9 cellular contexts compared by ENCODE assay signal in genomic region chr10:104614245-104614831, GRCh38. TPM values are rescaled to one million over a fixed set of nuclear protein-coding genes. Genes with fewer than 3 reads are reported as not detected.
DNase-seq lines count a peak whose midpoint lies in the region; ATAC-seq and TF ChIP-seq lines count a peak whose summit lies in the region.
"Had no signal": no experiment of that assay in that cellular context is flagged by ENCODE, and none has a peak within 500 bp of the region (broad histone marks: within the 10 kb centered on the region; RNA-seq: fewer than 3 reads in every experiment).

No MANE protein-coding gene starts in this region.

- DNase-seq in HL-60 (ENCODE audit: low read depth in 1 of 2, low spot score in 1 of 2) (peak in 1 of 2 experiments; percentile 25), kidney epithelial cell (ENCODE audit: low read depth) (no peak), dorsolateral prefrontal cortex (no peak), omental fat pad (ENCODE audit: low spot score) (no peak)
- peak; percentile 65 for DNase-seq in activated CD4-positive, alpha-beta T cell treated with anti-CD3 and anti-CD28 coated beads for 48 hours
- no peak for DNase-seq in effector CD4-positive, alpha-beta T cell

- H3K4me3 ChIP-seq in HL-60 (replicated peaks; ENCODE audit: insufficient read depth, low read length) (no peak overlapping the region), kidney epithelial cell (ENCODE audit: low read depth, low read length) (no peak overlapping the region), dorsolateral prefrontal cortex (no peak overlapping the region)

- intact Hi-C loops in dorsolateral prefrontal cortex (cut with DNase I), result no loop called here

- peak; percentile 88 for ATAC-seq in GM18519 (IDR thresholded peaks at IDR 0.05; ENCODE audit: low FRiP score, unreplicated experiment)
- no peak for ATAC-seq in omental fat pad (ENCODE audit: low FRiP score)
- ATAC-seq: left colon had no signal

- H3K27me3 ChIP-seq in HL-60 (ENCODE audit: insufficient read depth, poor library complexity, severe bottlenecking), result no peaks in the 10 kb centered on the region
- H3K27me3 ChIP-seq in kidney epithelial cell (ENCODE audit: control insufficient read depth, insufficient read depth, low read length), result no peaks in the 10 kb centered on the region
- H3K27me3 ChIP-seq in dorsolateral prefrontal cortex, result peaks cover 0 to 7% (median 0%) of the 10 kb centered on the region in 45 donors

- H3K27ac ChIP-seq in C4-2B, result no peak overlapping the region
- no peak overlapping the region for H3K27ac ChIP-seq in HL-60 (replicated peaks)
- H3K27ac ChIP-seq in dorsolateral prefrontal cortex, result no peak overlapping the region

- no peaks in the 10 kb centered on the region for H3K36me3 ChIP-seq in kidney epithelial cell (ENCODE audit: control insufficient read depth, insufficient read depth, low read length)

- TF ChIP-seq CTCF in C4-2B (conservative IDR thresholded peaks at IDR 0.05) (peak; percentile 90), HL-60 (IDR thresholded peaks at IDR 0.05; ENCODE audit: insufficient read depth, low read length) (peak; percentile 38), kidney epithelial cell (IDR thresholded peaks at IDR 0.05; ENCODE audit: insufficient read depth, low read length, poor library complexity, severe bottlenecking) (peak; percentile 63), dorsolateral prefrontal cortex (IDR thresholded peaks at IDR 0.05 in 54 of 56, conservative IDR thresholded peaks at IDR 0.05 in 2 of 56; ENCODE audit: low read depth in 1 of 56, partially characterized antibody in 56 of 56) (peak in 25 of 56 donors; percentile 11 to 40 (median 22)), omental fat pad (IDR thresholded peaks at IDR 0.05) (no peak)

RNA-seq across cellular contexts. Expression of gene SORCS3, which starts 26.8 kb away (rescaled TPM):
- total RNA-seq in kidney epithelial cell (0.96 and 1.2 TPM in 2 replicates), dorsolateral prefrontal cortex (10 to 100 TPM in 110 of 120 experiments, 1 to 10 TPM in 10; 7.0 to 23.3 (median 14.2) TPM), omental fat pad (not detected)

Comparison
In these comparisons a context has a peak if more than half of its experiments do, and no peak if none do; other contexts are left out.
1. CTCF ChIP-seq: peak in C4-2B (single experiment), HL-60 (single experiment) and kidney epithelial cell (single experiment); none in omental fat pad (0 of 3).